Comparison of ENCODE assay signal across 10 cellular contexts in the genomic region with DNA sequence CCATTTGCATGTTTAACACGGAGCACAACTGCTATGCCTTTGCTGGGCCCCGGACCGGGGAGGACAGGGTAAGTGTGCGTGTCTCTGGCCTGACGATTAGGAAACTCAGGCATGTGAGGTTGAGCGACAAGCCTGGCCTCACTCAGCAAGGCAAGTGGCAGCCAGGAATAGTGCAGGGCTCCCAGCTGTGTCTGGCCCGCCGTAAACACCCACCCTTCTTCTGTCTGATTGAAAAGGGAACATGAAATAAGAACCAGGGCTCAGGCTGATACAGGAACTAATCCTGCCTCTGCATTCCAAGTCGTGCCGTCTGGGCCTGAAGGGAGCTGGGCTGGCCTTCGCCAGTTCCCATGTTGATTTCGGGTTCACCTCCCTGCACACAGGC. TPM values are rescaled to one million over a fixed set of nuclear protein-coding genes. Genes with fewer than 3 reads are reported as not detected.
A peak's percentile ranks its signal among the peaks of the same experiment; 100 is the strongest.
DNase-seq lines count a peak whose midpoint lies in the region; ATAC-seq and TF ChIP-seq lines count a peak whose summit lies in the region.
"Had no signal": no experiment of that assay in that cellular context is flagged by ENCODE, and none has a peak within 500 bp of the region (broad histone marks: within the 10 kb centered on the region; RNA-seq: fewer than 3 reads in every experiment).

No MANE protein-coding gene starts in this region.

- intact Hi-C loops in Right ventricle myocardium inferior (cut with DNase I): no loop called here
- intact Hi-C loops in cardiac septum (cut with DNase I): no loop called here
- intact Hi-C loops in right lobe of liver (cut with DNase I): no loop called here

- H3K36me3 ChIP-seq in right lobe of liver: no peaks in the 10 kb centered on the region
- H3K36me3 ChIP-seq in SK-N-SH (replicated peaks in 1 of 2; ENCODE audit: control insufficient read depth in 1 of 2, insufficient read depth in 2 of 2, low read length in 1 of 2): no peaks in the 10 kb centered on the region

- H3K9me3 ChIP-seq in right lobe of liver (no peaks in the 10 kb centered on the region), SK-N-SH (no peaks in the 10 kb centered on the region)

- no peaks in the 10 kb centered on the region for H3K79me2 ChIP-seq in SK-N-SH (ENCODE audit: insufficient read depth)

- 70% methylated on average over 4 of the region's 12 CpGs for WGBS in right lobe of liver (ENCODE audit: insufficient coverage, low coverage, low lambda C conversion rate, missing lambda C conversion rate)
- 94% methylated on average over 12 of the region's 12 CpGs for WGBS in SK-N-SH (ENCODE audit: low lambda C conversion rate)

- peaks cover 9% of the 10 kb centered on the region for H3F3A ChIP-seq in SK-N-SH (replicated peaks; ENCODE audit: insufficient read depth)

- H3K9me2 ChIP-seq in SK-N-SH: no peaks in the 10 kb centered on the region

- H3K27ac Mint-ChIP-seq in activated CD8-positive, alpha-beta T cell treated with anti-CD3 and anti-CD28 coated beads, Interleukin-2, amount 10 ng/mL, durations not matched to agents 7 days and 5 days: peak overlapping the region; percentile 97

- no peak for TF ChIP-seq EP300 in SK-N-SH (IDR thresholded peaks at IDR 0.05; ENCODE audit: borderline replicate concordance in 1 of 2, low read depth in 1 of 2, low read length in 1 of 2)

- TF ChIP-seq CTCF in right lobe of liver (IDR thresholded peaks at IDR 0.05) (no peak), SK-N-SH (IDR thresholded peaks at IDR 0.05) (no peak)

- POLR2A ChIA-PET in activated CD8-positive, alpha-beta T cell treated with anti-CD3 and anti-CD28 coated beads, Interleukin-2, amount 10 ng/mL, durations not matched to agents 7 days and 5 days (lab: Charles Lee): interaction anchor here (2.8 to 10.8 kb wide), 3 partner anchors 17 to 25 kb away, joined by 10 to 330 read pairs (median 25); a partner anchor contains a TSS
- POLR2A ChIA-PET in SK-N-SH (lab: Yijun Ruan, JAX) (no interaction called here), HEK293T (lab: Yijun Ruan, JAX) (no interaction called here)

- no peak for TF ChIP-seq POLR2A in right lobe of liver (IDR thresholded peaks at IDR 0.05)

- H3K4me3 Mint-ChIP-seq in activated CD8-positive, alpha-beta T cell treated with anti-CD3 and anti-CD28 coated beads, Interleukin-2, amount 10 ng/mL, durations not matched to agents 7 days and 5 days: peak overlapping the region; percentile 34

- no peak for TF ChIP-seq RAD21 in SK-N-SH (IDR thresholded peaks at IDR 0.05; ENCODE audit: low read length)

- peaks cover 0 to 4% (median 0%) of the 10 kb centered on the region in 4 donors for H3K4me1 ChIP-seq in right lobe of liver
- peaks cover 5 to 11% of the 10 kb centered on the region in 2 experiments; a peak in 2 of 4 replicates for H3K4me1 ChIP-seq in SK-N-SH (ENCODE audit: control insufficient read depth in 1 of 2, insufficient read depth in 2 of 2, low read depth in 1 of 2, low read length in 1 of 2)

- no peak overlapping the region for H2AFZ ChIP-seq in SK-N-SH (ENCODE audit: low read depth)

- DNase-seq in Right ventricle myocardium inferior (ENCODE audit: missing footprints): peak; percentile 83
- no peak for DNase-seq in cardiac septum (ENCODE audit: low spot score)
- DNase-seq in activated CD8-positive, alpha-beta T cell treated with anti-CD3 and anti-CD28 coated beads, Interleukin-2, amount 10 ng/mL, durations not matched to agents 7 days and 5 days: no peak
- DNase-seq in right lobe of liver: no peak
- DNase-seq in SK-N-SH: no peak
- DNase-seq in T1000 (lab: John Stamatoyannopoulos, UW): no peak
- DNase-seq in stimulated activated naive CD8-positive, alpha-beta T cell treated with anti-CD3 and anti-CD28 coated beads, Interleukin-15, Interleukin-2, amounts not matched to agents 100 U/mL and 50 U/mL, for 24 hours: no peak
- DNase-seq in HEK293T (ENCODE audit: extremely low spot score): no peak
- DNase-seq: stimulated activated CD4-positive, alpha-beta T cell treated with anti-CD3 and anti-CD28 coated beads, Interleukin-1b, Interleukin-23, amount 100 ng/mL, for 48 hours had no signal

- H3K36me3 Mint-ChIP-seq in activated CD8-positive, alpha-beta T cell treated with anti-CD3 and anti-CD28 coated beads, Interleukin-2, amount 10 ng/mL, durations not matched to agents 7 days and 5 days (ENCODE audit: low read depth): peaks cover 23% of the 10 kb centered on the region

- H3K4me1 Mint-ChIP-seq in activated CD8-positive, alpha-beta T cell treated with anti-CD3 and anti-CD28 coated beads, Interleukin-2, amount 10 ng/mL, durations not matched to agents 7 days and 5 days (ENCODE audit: low read depth): peaks cover 81% of the 10 kb centered on the region

- no peak overlapping the region for H3K4me3 ChIP-seq in right lobe of liver
- no peak overlapping the region for H3K4me3 ChIP-seq in SK-N-SH (ENCODE audit: low read depth in 2 of 2, low read length in 1 of 2)

- no peak overlapping the region for H3K27ac ChIP-seq in right lobe of liver
- H3K27ac ChIP-seq in SK-N-SH (ENCODE audit: low read depth in 2 of 2, low read length in 1 of 2): no peak overlapping the region

- CTCF ChIA-PET in activated CD8-positive, alpha-beta T cell treated with anti-CD3 and anti-CD28 coated beads, Interleukin-2, amount 10 ng/mL, durations not matched to agents 7 days and 5 days (lab: Charles Lee): interaction anchor here (1.1 to 11.8 kb wide), 3 partner anchors 10 to 83 kb away, joined by 3 to 163 read pairs (median 5); a partner anchor contains a TSS
- CTCF ChIA-PET in SK-N-SH (lab: Yijun Ruan, JAX): no interaction called here
- CTCF ChIA-PET in HEK293T (lab: Yijun Ruan, JAX): no interaction called here

- H3K4me2 ChIP-seq in SK-N-SH: no peak overlapping the region

- no peaks in the 10 kb centered on the region for H3K27me3 Mint-ChIP-seq in activated CD8-positive, alpha-beta T cell treated with anti-CD3 and anti-CD28 coated beads, Interleukin-2, amount 10 ng/mL, durations not matched to agents 7 days and 5 days (ENCODE audit: low read depth)

- H3K9me3 Mint-ChIP-seq in activated CD8-positive, alpha-beta T cell treated with anti-CD3 and anti-CD28 coated beads, Interleukin-2, amount 10 ng/mL, durations not matched to agents 7 days and 5 days (ENCODE audit: insufficient read depth): no peaks in the 10 kb centered on the region

- ATAC-seq in Right ventricle myocardium inferior: peak; percentile 87
- no peak for ATAC-seq in activated CD8-positive, alpha-beta T cell treated with anti-CD3 and anti-CD28 coated beads, Interleukin-2, amount 10 ng/mL, durations not matched to agents 7 days and 5 days
- peak; percentile 16 to 39 (median 32) for ATAC-seq in right lobe of liver
- no peak for ATAC-seq in stimulated activated naive CD8-positive, alpha-beta T cell treated with anti-CD3 and anti-CD28 coated beads, Interleukin-15, Interleukin-2, amounts not matched to agents 100 U/mL and 50 U/mL, for 24 hours
- ATAC-seq: HCT116 had no signal

- H3K27me3 ChIP-seq in right lobe of liver: no peaks in the 10 kb centered on the region
- no peaks in the 10 kb centered on the region for H3K27me3 ChIP-seq in SK-N-SH (ENCODE audit: insufficient read depth)

- H3K9ac ChIP-seq in SK-N-SH: no peak overlapping the region

- H4K20me1 ChIP-seq in SK-N-SH (ENCODE audit: insufficient read depth): no peaks in the 10 kb centered on the region

TF ChIP-seq in SK-N-SH, 30 proteins besides CTCF, POLR2A, EP300 and RAD21 (continues in another document):
- TF ChIP-seq, protein P1, sequence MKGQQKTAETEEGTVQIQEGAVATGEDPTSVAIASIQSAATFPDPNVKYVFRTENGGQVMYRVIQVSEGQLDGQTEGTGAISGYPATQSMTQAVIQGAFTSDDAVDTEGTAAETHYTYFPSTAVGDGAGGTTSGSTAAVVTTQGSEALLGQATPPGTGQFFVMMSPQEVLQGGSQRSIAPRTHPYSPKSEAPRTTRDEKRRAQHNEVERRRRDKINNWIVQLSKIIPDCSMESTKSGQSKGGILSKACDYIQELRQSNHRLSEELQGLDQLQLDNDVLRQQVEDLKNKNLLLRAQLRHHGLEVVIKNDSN (IDR thresholded peaks at IDR 0.05; ENCODE audit: borderline replicate concordance, low read depth): no peak
- TF ChIP-seq, protein P2, sequence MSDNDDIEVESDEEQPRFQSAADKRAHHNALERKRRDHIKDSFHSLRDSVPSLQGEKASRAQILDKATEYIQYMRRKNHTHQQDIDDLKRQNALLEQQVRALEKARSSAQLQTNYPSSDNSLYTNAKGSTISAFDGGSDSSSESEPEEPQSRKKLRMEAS (IDR thresholded peaks at IDR 0.05; ENCODE audit: low read depth): no peak
- TF ChIP-seq SMC3 (IDR thresholded peaks at IDR 0.05; ENCODE audit: low read depth, low read length): no peak
- no peak for TF ChIP-seq NFIC (IDR thresholded peaks at IDR 0.05; ENCODE audit: borderline replicate concordance)

TF ChIP-seq in HEK293T, 16 proteins besides CTCF, POLR2A, EP300 and RAD21 (continues in another document):
- no peak for TF ChIP-seq NFRKB (IDR thresholded peaks at IDR 0.05)
- TF ChIP-seq HDGF (IDR thresholded peaks at IDR 0.05; ENCODE audit: borderline replicate concordance): no peak
- no peak for TF ChIP-seq CTBP1 (IDR thresholded peaks at IDR 0.05; ENCODE audit: borderline replicate concordance)
- no peak for TF ChIP-seq TARDBP (IDR thresholded peaks at IDR 0.05)
- no peak for TF ChIP-seq SP1 (IDR thresholded peaks at IDR 0.05)
- TF ChIP-seq FOXM1 (IDR thresholded peaks at IDR 0.05; ENCODE audit: borderline replicate concordance): no peak
- TF ChIP-seq BHLHE40 (IDR thresholded peaks at IDR 0.05; ENCODE audit: borderline replicate concordance): no peak
- no peak for TF ChIP-seq ELF4 (IDR thresholded peaks at IDR 0.05)
- TF ChIP-seq L3MBTL2 (conservative IDR thresholded peaks at IDR 0.05): no peak

RNA-seq across cellular contexts. Expression of a gene that starts 22.2 kb away (rescaled TPM):
- total RNA-seq in Right ventricle myocardium inferior (62.9 TPM), cardiac septum (27.2 TPM), right lobe of liver (1 to 10 TPM in 4 of 6 experiments, under 1 TPM in 2; 0.92 to 2.4 (median 1.6) TPM)
- 100 to 1,000 TPM in 1 of 2 experiments, 10 to 100 TPM in 1; 99.2 to 101 TPM for total RNA-seq in activated CD8-positive, alpha-beta T cell treated with anti-CD3 and anti-CD28 coated beads, Interleukin-2, amount 10 ng/mL, durations not matched to agents 7 days and 5 days
- polyA plus RNA-seq in SK-N-SH (2012; rRNA removed): 1.0 and 1.5 TPM in 2 replicates
- 0.37 and 1.1 TPM in 2 replicates for polyA plus RNA-seq in SK-N-SH (2012; cell fraction: cytosol; rRNA removed)
- polyA plus RNA-seq in SK-N-SH (2012; cell fraction: nucleus; rRNA removed): 1.00 and 1.3 TPM in 2 replicates

RNA-seq across cellular contexts. Expression of a gene that starts 35.4 kb away (rescaled TPM):
- total RNA-seq in Right ventricle myocardium inferior: 107 TPM
- 78.7 TPM for total RNA-seq in cardiac septum
- total RNA-seq in activated CD8-positive, alpha-beta T cell treated with anti-CD3 and anti-CD28 coated beads, Interleukin-2, amount 10 ng/mL, durations not matched to agents 7 days and 5 days: under 1 TPM in 1 of 2 experiments, not detected in 1; 0.21 TPM
- total RNA-seq in right lobe of liver: under 1 TPM in 5 of 6 experiments, not detected in 1; 0.11 to 0.43 (median 0.22) TPM
- 8.6 and 8.8 TPM in 2 replicates for polyA plus RNA-seq in SK-N-SH (2012; rRNA removed)
- 4.0 and 6.4 TPM in 2 replicates for polyA plus RNA-seq in SK-N-SH (2012; cell fraction: cytosol; rRNA removed)
- polyA plus RNA-seq in SK-N-SH (2012; cell fraction: nucleus; rRNA removed): 8.9 and 10.5 TPM in 2 replicates

Comparison
In these comparisons a context has a peak if more than half of its experiments do, and no peak if none do; other contexts are left out.
1. ATAC-seq: peak in Right ventricle myocardium inferior (single experiment) and right lobe of liver (4 of 4); none in activated CD8-positive, alpha-beta T cell treated with anti-CD3 and anti-CD28 coated beads, Interleukin-2, amount 10 ng/mL, durations not matched to agents 7 days and 5 days (single experiment) and stimulated activated naive CD8-positive, alpha-beta T cell treated with anti-CD3 and anti-CD28 coated beads, Interleukin-15, Interleukin-2, amounts not matched to agents 100 U/mL and 50 U/mL, for 24 hours (single experiment).
2. RNA of a gene that starts 35.4 kb away (total RNA-seq): 107 TPM in Right ventricle myocardium inferior (single experiment) and 78.7 TPM in cardiac septum (single experiment); 0.11 to 0.43 TPM in right lobe of liver and 0.21 TPM in activated CD8-positive, alpha-beta T cell treated with anti-CD3 and anti-CD28 coated beads, Interleukin-2, amount 10 ng/mL, durations not matched to agents 7 days and 5 days; every median in the first group is over 10 times any median in the second.